Comparison of ENCODE assay signal across 10 cellular contexts in the genomic region with DNA sequence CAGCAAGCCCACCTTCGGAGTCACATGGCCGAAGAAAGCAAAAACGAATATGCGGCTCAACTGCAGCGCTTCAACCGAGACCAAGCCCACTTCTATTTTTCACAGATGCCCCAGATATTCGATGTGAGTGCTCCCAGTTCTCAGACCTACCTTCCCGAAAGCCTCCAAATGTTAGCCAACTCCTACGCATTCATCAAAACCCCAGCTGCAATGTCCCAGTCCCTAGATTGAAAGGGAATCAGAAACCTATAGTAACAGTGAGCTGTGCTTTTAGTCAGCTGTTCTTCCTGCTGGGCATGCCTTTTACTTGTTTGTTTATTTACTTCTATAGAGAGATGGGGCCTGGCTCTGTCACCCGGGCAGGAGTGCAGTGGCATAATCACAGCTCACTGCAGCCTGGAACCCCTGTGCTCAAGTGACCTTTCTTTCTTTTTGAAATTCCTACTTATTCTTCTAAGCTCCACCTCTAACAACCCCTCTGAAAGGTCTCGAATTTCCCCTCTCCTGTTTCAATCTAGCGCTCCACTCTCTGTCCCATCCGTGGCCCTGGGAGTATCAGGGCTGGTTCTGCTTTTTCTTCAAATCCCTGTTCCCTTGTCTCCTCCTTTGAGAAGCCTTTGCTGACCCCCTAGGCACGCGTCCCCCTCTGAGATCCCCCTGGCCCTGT. TPM values are rescaled to one million over a fixed set of nuclear protein-coding genes. Genes with fewer than 3 reads are reported as not detected.
DNase-seq lines count a peak whose midpoint lies in the region; TF ChIP-seq lines count a peak whose summit lies in the region.
"Had no signal": no experiment of that assay in that cellular context is flagged by ENCODE, and none has a peak within 500 bp of the region (broad histone marks: within the 10 kb centered on the region; RNA-seq: fewer than 3 reads in every experiment).

No MANE protein-coding gene starts in this region.

- no peak overlapping the region for H4K8ac ChIP-seq in neuronal stem cell (ENCODE audit: low read depth, low read length)

- H3K4me1 Mint-ChIP-seq in endodermal cell (peaks cover 28% of the 10 kb centered on the region), CD14-positive monocyte (peaks cover 22% of the 10 kb centered on the region)

- H3K4me3 ChIP-seq in ACC112 (ENCODE audit: low read depth, low read length) (peak overlapping the region; percentile 63), HUES48 (ENCODE audit: low read depth, low read length) (no peak overlapping the region), endodermal cell (ENCODE audit: low read length) (peak overlapping the region; percentile 39), neuronal stem cell (ENCODE audit: low read length in 2 of 2) (no peak overlapping the region)

- H3K27ac ChIP-seq in ACC112 (ENCODE audit: low read depth, low read length) (peak overlapping the region; percentile 75), HUES48 (ENCODE audit: low read depth, low read length) (peak overlapping the region; percentile 44), endodermal cell (ENCODE audit: low read depth, low read length) (peak overlapping the region; percentile 61), neuronal stem cell (replicated peaks; ENCODE audit: low read length) (peak overlapping the region; percentile 92)

- H3K79me1 ChIP-seq in neuronal stem cell (ENCODE audit: low read depth, low read length): no peaks in the 10 kb centered on the region

- H2AFZ ChIP-seq in ACC112 (ENCODE audit: low read length, unreplicated experiment): no peak overlapping the region
- H2AFZ ChIP-seq in neuronal stem cell (ENCODE audit: low read length): peak overlapping the region; percentile 39

- H3K79me2 ChIP-seq in ACC112 (ENCODE audit: control insufficient read depth, insufficient read depth, low read length, unreplicated experiment): peaks cover 45% of the 10 kb centered on the region

- peak overlapping the region; percentile 91 for H2BK15ac ChIP-seq in neuronal stem cell (ENCODE audit: low read length)

- DNase-seq in endodermal cell (no peak), neuronal stem cell (ENCODE audit: low spot score) (peak; percentile 58), D341Med (ENCODE audit: low spot score) (no peak), OCI-M1 (lab: John Stamatoyannopoulos, UW) (no peak), SHP77 (lab: John Stamatoyannopoulos, UW) (no peak), CD14-positive monocyte (ENCODE audit: low spot score) (no peak)
- DNase-seq: activated effector memory CD4-positive, alpha-beta T cell treated with anti-CD3 and anti-CD28 coated beads, Interleukin-2, amount 50 U/mL, for 16 hours had no signal

- intact Hi-C loops in CD14-positive monocyte (cut with micrococcal nuclease): no loop called here

- H3K27ac Mint-ChIP-seq in endodermal cell (peak overlapping the region; percentile 77), CD14-positive monocyte (peak overlapping the region in 2 of 7 donors; percentile 41 to 60)

- H4K91ac ChIP-seq in neuronal stem cell (ENCODE audit: low read depth, low read length, poor library complexity): no peak overlapping the region

- H3K9ac ChIP-seq in HUES48 (ENCODE audit: low read depth, low read length) (no peak overlapping the region), endodermal cell (ENCODE audit: extremely low read depth, low read length, poor library complexity, severe bottlenecking) (no peak overlapping the region), neuronal stem cell (ENCODE audit: low read depth, low read length, poor library complexity) (no peak overlapping the region)

- H3K4me1 ChIP-seq in ACC112 (ENCODE audit: control insufficient read depth, insufficient read depth, low read length, unreplicated experiment) (peaks cover 24% of the 10 kb centered on the region), HUES48 (ENCODE audit: control insufficient read depth, insufficient read depth, low read length) (peaks cover 26% of the 10 kb centered on the region), endodermal cell (ENCODE audit: control insufficient read depth, insufficient read depth, low read length) (peaks cover 3% of the 10 kb centered on the region), neuronal stem cell (ENCODE audit: control insufficient read depth in 2 of 2, insufficient read depth in 1 of 2, low read depth in 1 of 2, low read length in 2 of 2) (peaks cover 24 to 26% of the 10 kb centered on the region in 2 donors)

- H3K14ac ChIP-seq in neuronal stem cell (ENCODE audit: low read length): no peak overlapping the region

- H3K36me3 Mint-ChIP-seq in endodermal cell (ENCODE audit: low read depth): peaks cover 60% of the 10 kb centered on the region
- no peaks in the 10 kb centered on the region for H3K36me3 Mint-ChIP-seq in CD14-positive monocyte

- H3K27me3 ChIP-seq in ACC112 (ENCODE audit: insufficient read depth, low read length) (no peaks in the 10 kb centered on the region), HUES48 (ENCODE audit: control insufficient read depth, insufficient read depth, low read length) (no peaks in the 10 kb centered on the region), endodermal cell (ENCODE audit: control insufficient read depth, insufficient read depth, low read length, poor library complexity, severe bottlenecking) (no peaks in the 10 kb centered on the region), neuronal stem cell (ENCODE audit: control insufficient read depth in 3 of 3, insufficient read depth in 3 of 3, low read depth in 1 of 3, low read length in 3 of 3) (no peaks in the 10 kb centered on the region)

- WGBS in endodermal cell (ENCODE audit: insufficient coverage in 1 of 2, insufficient read length in 1 of 2), 2 experiments: 55 to 84% methylated on average over 12 to 15 of the region's 15 CpGs
- WGBS in neuronal stem cell (ENCODE audit: extremely low coverage in 2 of 2, insufficient read length in 2 of 2, insufficient replicate concordance in 1 of 2), 2 donors: no CpG with 5 or more reads among the region's 15 CpGs

- peak overlapping the region; percentile 41 for H2BK12ac ChIP-seq in neuronal stem cell (ENCODE audit: low read length)

- H3K9me3 Mint-ChIP-seq in endodermal cell (no peaks in the 10 kb centered on the region), CD14-positive monocyte (peaks cover 0 to 3% (median 0%) of the 10 kb centered on the region in 7 donors)

- no peak overlapping the region for H3K4ac ChIP-seq in neuronal stem cell (ENCODE audit: low read length)

- H2AK5ac ChIP-seq in neuronal stem cell (ENCODE audit: low read depth, low read length): peak overlapping the region; percentile 98

- TF ChIP-seq CTCF in endodermal cell (conservative IDR thresholded peaks at IDR 0.05): no peak
- no peak for TF ChIP-seq CTCF in CD14-positive monocyte (IDR thresholded peaks at IDR 0.05)

- H3K9me3 ChIP-seq in HUES48 (ENCODE audit: control insufficient read depth, insufficient read depth, low read length): no peaks in the 10 kb centered on the region; the same call in 1 of the 2 replicates
- H3K9me3 ChIP-seq in endodermal cell (ENCODE audit: control insufficient read depth, low read length): no peaks in the 10 kb centered on the region
- H3K9me3 ChIP-seq in neuronal stem cell (replicated peaks in 1 of 2; ENCODE audit: control insufficient read depth in 2 of 2, insufficient read depth in 1 of 2, low read depth in 1 of 2, low read length in 2 of 2): peaks cover 3 to 9% of the 10 kb centered on the region in 2 donors

- H3K23ac ChIP-seq in neuronal stem cell (ENCODE audit: low read depth, low read length, poor library complexity): no peak overlapping the region

- peak overlapping the region; percentile 61 for H2BK120ac ChIP-seq in neuronal stem cell (ENCODE audit: low read depth, low read length)

- no peak overlapping the region for H3K4me3 Mint-ChIP-seq in endodermal cell
- peak overlapping the region in 1 of 2 donors; percentile 19 for H3K4me3 Mint-ChIP-seq in CD14-positive monocyte

- H3K27me3 Mint-ChIP-seq in endodermal cell (ENCODE audit: insufficient read depth) (no peaks in the 10 kb centered on the region), CD14-positive monocyte (ENCODE audit: low read depth in 3 of 3) (peaks cover 9 to 33% (median 22%) of the 10 kb centered on the region in 3 donors)

- peak overlapping the region; percentile 95 for H2BK5ac ChIP-seq in neuronal stem cell (ENCODE audit: low read length)

- peaks cover 33% of the 10 kb centered on the region for H3K36me3 ChIP-seq in ACC112 (ENCODE audit: insufficient read depth, low read length)
- H3K36me3 ChIP-seq in HUES48 (ENCODE audit: control insufficient read depth, insufficient read depth, low read length): peaks cover 63% of the 10 kb centered on the region
- peaks cover 74% of the 10 kb centered on the region for H3K36me3 ChIP-seq in endodermal cell (ENCODE audit: control insufficient read depth, insufficient read depth, low read length)
- H3K36me3 ChIP-seq in neuronal stem cell (replicated peaks in 1 of 2; ENCODE audit: control insufficient read depth in 2 of 2, insufficient read depth in 2 of 2, low read length in 2 of 2): peaks cover 20 to 45% of the 10 kb centered on the region in 2 donors

- H3K18ac ChIP-seq in neuronal stem cell (ENCODE audit: low read length): peak overlapping the region; percentile 94

- peak overlapping the region; percentile 31 for H3K4me2 ChIP-seq in neuronal stem cell (ENCODE audit: insufficient read depth, low read length, poor library complexity, severe bottlenecking)

RNA-seq across cellular contexts. Expression of a gene that starts 4.4 kb away (rescaled TPM):
- 100 to 1,000 TPM; 111 to 116 TPM for total RNA-seq in endodermal cell
- 61.0 TPM for polyA plus RNA-seq in endodermal cell (2013, experiment 1 of 2)
- 65.1 TPM for polyA plus RNA-seq in endodermal cell (2013, experiment 2 of 2)
- 49.7 TPM for polyA plus RNA-seq in neuronal stem cell (2013, experiment 1 of 2)
- 50.0 TPM for polyA plus RNA-seq in neuronal stem cell (2013, experiment 2 of 2)
- 1 to 10 TPM; 1.5 to 1.9 TPM for polyA plus RNA-seq in CD14-positive monocyte

RNA-seq across cellular contexts. Expression of a gene that starts 6.5 kb away (rescaled TPM):
- 10 to 100 TPM; 61.4 to 67.2 TPM for total RNA-seq in endodermal cell
- 36.8 TPM for polyA plus RNA-seq in endodermal cell (2013, experiment 1 of 2)
- polyA plus RNA-seq in endodermal cell (2013, experiment 2 of 2): 36.6 TPM
- 54.3 TPM for polyA plus RNA-seq in neuronal stem cell (2013, experiment 1 of 2)
- 53.1 TPM for polyA plus RNA-seq in neuronal stem cell (2013, experiment 2 of 2)
- polyA plus RNA-seq in CD14-positive monocyte: 100 to 1,000 TPM; 129 to 147 TPM

RNA-seq across cellular contexts. Expression of a gene that starts 23.4 kb away (rescaled TPM):
- total RNA-seq in endodermal cell: 10 to 100 TPM; 10.7 to 16.4 TPM
- polyA plus RNA-seq in endodermal cell (2013, experiment 1 of 2): 1.0 TPM
- polyA plus RNA-seq in endodermal cell (2013, experiment 2 of 2): 1.1 TPM
- 0.18 TPM for polyA plus RNA-seq in neuronal stem cell (2013, experiment 1 of 2)
- 0.14 TPM for polyA plus RNA-seq in neuronal stem cell (2013, experiment 2 of 2)
- not detected for polyA plus RNA-seq in CD14-positive monocyte

RNA-seq across cellular contexts. Expression of a gene that starts 23.4 kb away (rescaled TPM):
- total RNA-seq in endodermal cell: 10 to 100 TPM; 13.7 to 23.5 TPM
- polyA plus RNA-seq in endodermal cell (2013, experiment 1 of 2): 1.6 TPM
- polyA plus RNA-seq in endodermal cell (2013, experiment 2 of 2): 1.8 TPM
- polyA plus RNA-seq in neuronal stem cell (2013, experiment 1 of 2): 0.21 TPM
- 0.64 TPM for polyA plus RNA-seq in neuronal stem cell (2013, experiment 2 of 2)
- 1 to 10 TPM; 2.4 to 3.2 TPM for polyA plus RNA-seq in CD14-positive monocyte

RNA-seq across cellular contexts. Expression of a gene that starts 28.7 kb away (rescaled TPM):
- not detected for total RNA-seq in endodermal cell
- not detected for polyA plus RNA-seq in endodermal cell (2013, experiment 1 of 2)
- not detected for polyA plus RNA-seq in endodermal cell (2013, experiment 2 of 2)
- polyA plus RNA-seq in neuronal stem cell (2013, experiment 1 of 2): 0.06 TPM
- 0.04 TPM for polyA plus RNA-seq in neuronal stem cell (2013, experiment 2 of 2)
- polyA plus RNA-seq in CD14-positive monocyte: 10 to 100 TPM; 21.3 to 30.2 TPM
- total RNA-seq: glomerular endothelial cell had no signal

Comparison
In these comparisons a context has a peak if more than half of its experiments do, and no peak if none do; other contexts are left out.
1. H3K4me3 ChIP-seq: peak in ACC112 (single experiment) and endodermal cell (single experiment); none in HUES48 (single experiment) and neuronal stem cell (0 of 2).
2. Peak in every context shown above with its lines, with median percentiles within 50 percentile points of each other: H3K27ac ChIP-seq.